Comparison of ENCODE assay signal across 17 cellular contexts in the genomic region with DNA sequence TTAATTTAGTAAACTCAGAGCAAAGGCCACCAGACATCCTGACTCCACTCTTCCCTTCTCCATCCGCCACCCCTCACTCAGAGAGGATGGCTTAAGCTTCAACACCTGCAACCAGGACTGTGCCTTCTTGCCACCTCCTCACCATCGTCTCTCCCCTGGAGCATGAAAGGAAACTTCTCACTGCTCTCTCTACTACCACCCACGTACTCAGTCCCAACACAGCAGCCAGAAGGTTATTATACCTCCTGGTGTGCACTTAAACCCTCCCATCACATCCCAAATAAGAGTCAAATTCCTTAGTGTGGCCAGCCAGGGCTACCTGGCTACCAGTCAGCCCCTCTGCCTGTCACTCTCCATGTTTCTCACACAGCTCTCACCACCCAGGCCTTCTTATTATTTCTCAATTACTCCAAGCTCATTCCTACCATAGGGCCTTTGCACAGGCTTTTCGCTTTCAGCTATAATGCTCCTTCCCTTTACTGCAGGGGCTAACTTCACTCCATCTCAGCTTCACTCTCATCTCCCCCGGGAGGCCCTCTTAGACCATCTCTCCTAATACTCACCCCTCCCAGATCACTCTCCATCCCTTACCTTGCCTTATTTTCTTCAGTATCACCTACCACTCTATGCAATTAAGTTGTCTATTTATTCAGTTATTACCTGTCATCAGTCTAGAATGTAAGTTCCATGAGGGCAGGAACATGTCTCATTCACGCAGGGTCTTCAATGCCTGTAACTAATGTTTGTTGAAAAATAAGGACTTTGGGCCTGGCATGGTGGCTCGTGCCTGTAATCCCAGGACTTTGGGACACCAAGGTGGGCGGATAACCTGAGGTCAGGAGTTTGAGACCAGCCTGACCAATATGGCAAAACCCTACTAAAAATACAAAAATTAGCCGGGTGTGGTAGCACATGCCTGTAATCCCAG.
DNase-seq lines count a peak whose midpoint lies in the region; ATAC-seq and TF ChIP-seq lines count a peak whose summit lies in the region.
"Had no signal": no experiment of that assay in that cellular context is flagged by ENCODE, and none has a peak within 500 bp of the region (broad histone marks: within the 10 kb centered on the region; RNA-seq: fewer than 3 reads in every experiment).

No MANE protein-coding gene starts in this region.

- TF ChIP-seq CTCF in OCI-LY1 (IDR thresholded peaks at IDR 0.05; ENCODE audit: low read length), result no peak
- TF ChIP-seq CTCF in glutamatergic neuron (IDR thresholded peaks at IDR 0.05; ENCODE audit: partially characterized antibody, unreplicated experiment), result no peak
- TF ChIP-seq CTCF in thoracic aorta (IDR thresholded peaks at IDR 0.05), result no peak
- TF ChIP-seq CTCF in spleen (IDR thresholded peaks at IDR 0.05 in 8 of 11, conservative IDR thresholded peaks at IDR 0.05 in 3 of 11), result no peak
- TF ChIP-seq CTCF in body of pancreas (IDR thresholded peaks at IDR 0.05), result no peak

- H3K4me1 ChIP-seq in OCI-LY1 (ENCODE audit: insufficient read depth, low read length, severe bottlenecking) (peaks cover 26% of the 10 kb centered on the region), thoracic aorta (ENCODE audit: control insufficient read depth in 1 of 2, low read depth in 2 of 2) (peaks cover 15 to 32% of the 10 kb centered on the region in 2 donors), spleen (peaks cover 6 to 30% (median 18%) of the 10 kb centered on the region in 6 donors), body of pancreas (peaks cover 18% of the 10 kb centered on the region)

- H3K27ac ChIP-seq in OCI-LY1 (ENCODE audit: low read depth, low read length, poor library complexity, severe bottlenecking) (peak overlapping the region; percentile 42), thoracic aorta (peak overlapping the region; percentile 22 to 93), spleen (no peak overlapping the region), body of pancreas (no peak overlapping the region)
- H3K27ac ChIP-seq: left lung, RWPE1 had no signal

- H3K36me3 ChIP-seq in OCI-LY1 (ENCODE audit: insufficient read depth, low read length) (no peaks in the 10 kb centered on the region), thoracic aorta (no peaks in the 10 kb centered on the region), spleen (no peaks in the 10 kb centered on the region), body of pancreas (replicated peaks in 1 of 2; ENCODE audit: insufficient read depth in 1 of 2, low read depth in 2 of 2) (no peaks in the 10 kb centered on the region)
- H3K36me3 ChIP-seq: left lung, right atrium auricular region had no signal

- no peaks in the 10 kb centered on the region for H3F3A ChIP-seq in OCI-LY1 (ENCODE audit: insufficient read depth, low read length)

- H3K9me3 ChIP-seq in OCI-LY1 (ENCODE audit: low read length) (no peaks in the 10 kb centered on the region), thoracic aorta (no peaks in the 10 kb centered on the region), spleen (no peaks in the 10 kb centered on the region), body of pancreas (no peaks in the 10 kb centered on the region)
- H3K9me3 ChIP-seq: left lung, right atrium auricular region had no signal

- H3K27ac Mint-ChIP-seq in activated naive CD4-positive, alpha-beta T cell treated with anti-CD3 and anti-CD28 coated beads for 36 hours, result peak overlapping the region; percentile 51
- peak overlapping the region; percentile 56 for H3K27ac Mint-ChIP-seq in glutamatergic neuron (ENCODE audit: unreplicated experiment)

- no peak overlapping the region for H2AFZ ChIP-seq in OCI-LY1 (ENCODE audit: low read length)

- H3K27me3 ChIP-seq in OCI-LY1 (ENCODE audit: insufficient read depth, low read length), result no peaks in the 10 kb centered on the region
- H3K27me3 ChIP-seq in thoracic aorta (replicated peaks; ENCODE audit: insufficient read depth), result no peaks in the 10 kb centered on the region
- H3K27me3 ChIP-seq in spleen (replicated peaks in 1 of 7), result no peaks in the 10 kb centered on the region
- no peaks in the 10 kb centered on the region for H3K27me3 ChIP-seq in body of pancreas
- H3K27me3 ChIP-seq: left lung, right atrium auricular region had no signal

- CTCF ChIA-PET in activated naive CD4-positive, alpha-beta T cell treated with anti-CD3 and anti-CD28 coated beads for 36 hours (lab: Charles Lee), result no interaction called here

- no peak overlapping the region for H3K4me3 Mint-ChIP-seq in activated naive CD4-positive, alpha-beta T cell treated with anti-CD3 and anti-CD28 coated beads for 36 hours
- H3K4me3 Mint-ChIP-seq in glutamatergic neuron (ENCODE audit: unreplicated experiment), result no peak overlapping the region
- H3K4me3 Mint-ChIP-seq: T-cell had no signal

- intact Hi-C loops in activated naive CD4-positive, alpha-beta T cell treated with anti-CD3 and anti-CD28 coated beads for 36 hours (cut with micrococcal nuclease), result no loop called here
- intact Hi-C loops in spleen (cut with DNase I; ENCODE audit: low total_unique reads), result no loop called here
- intact Hi-C loops in body of pancreas (cut with DNase I), result no loop called here

- no peak overlapping the region for H3K9ac ChIP-seq in OCI-LY1 (ENCODE audit: low read length)

- no peaks in the 10 kb centered on the region for H3K79me2 ChIP-seq in OCI-LY1 (ENCODE audit: insufficient read depth, low read length)

- WGBS in spleen, 5 donors, result 83 to 91% (median 84%) methylated on average over 9 of the region's 9 CpGs
- 90 to 98% methylated on average over 9 of the region's 9 CpGs for WGBS in body of pancreas, 2 donors

- no peaks in the 10 kb centered on the region for H3K9me2 ChIP-seq in OCI-LY1 (ENCODE audit: low read depth, low read length)

- ATAC-seq in thoracic aorta (ENCODE audit: insufficient number of reproducible peaks, low FRiP score, low read depth) (no peak), HG03108 (IDR thresholded peaks at IDR 0.05; ENCODE audit: unreplicated experiment) (no peak), body of pancreas (no peak)
- ATAC-seq: left lung, T-cell had no signal

- DNase-seq in activated naive CD4-positive, alpha-beta T cell treated with anti-CD3 and anti-CD28 coated beads for 36 hours, result no peak
- DNase-seq in activated naive CD4-positive, alpha-beta T cell treated with Interleukin-2 at 50 U/mL for 16 hours, result no peak
- DNase-seq in glutamatergic neuron, result no peak
- no peak for DNase-seq in thoracic aorta (ENCODE audit: low spot score)
- no peak for DNase-seq in spleen
- DNase-seq in body of pancreas, result no peak
- DNase-seq: activated CD4-positive, CD25-positive, alpha-beta regulatory T cell treated with anti-CD3 and anti-CD28 coated beads, Interleukin-2, amount 50 U/mL, for 72 hours; Calu3; left lung; NCI-H187; NCI-H526 treated with DMSO at 0.1 percent for 48 hours; stimulated activated CD4-positive, alpha-beta T cell treated with anti-CD3 and anti-CD28 coated beads, Interleukin-2, amount 100 ng/mL, for 48 hours; T-cell had no signal

- peaks cover 55% of the 10 kb centered on the region for H3K4me1 Mint-ChIP-seq in activated naive CD4-positive, alpha-beta T cell treated with anti-CD3 and anti-CD28 coated beads for 36 hours (ENCODE audit: low read depth)
- peaks cover 3% of the 10 kb centered on the region for H3K4me1 Mint-ChIP-seq in glutamatergic neuron (ENCODE audit: low read depth, unreplicated experiment)

- peaks cover 5% of the 10 kb centered on the region for H3K9me3 Mint-ChIP-seq in activated naive CD4-positive, alpha-beta T cell treated with anti-CD3 and anti-CD28 coated beads for 36 hours
- peaks cover 3% of the 10 kb centered on the region for H3K9me3 Mint-ChIP-seq in glutamatergic neuron (ENCODE audit: unreplicated experiment)
- H3K9me3 Mint-ChIP-seq: T-cell had no signal

- H4K20me1 ChIP-seq in OCI-LY1 (ENCODE audit: insufficient read depth, low read length), result no peaks in the 10 kb centered on the region

- no peaks in the 10 kb centered on the region for H3K27me3 Mint-ChIP-seq in activated naive CD4-positive, alpha-beta T cell treated with anti-CD3 and anti-CD28 coated beads for 36 hours (ENCODE audit: low read depth)
- H3K27me3 Mint-ChIP-seq in glutamatergic neuron (ENCODE audit: unreplicated experiment), result peaks cover 8% of the 10 kb centered on the region
- H3K27me3 Mint-ChIP-seq: T-cell had no signal

- H3K4me3 ChIP-seq in OCI-LY1 (ENCODE audit: low read depth, low read length, poor library complexity, severe bottlenecking) (no peak overlapping the region), thoracic aorta (no peak overlapping the region), spleen (no peak overlapping the region), body of pancreas (no peak overlapping the region)
- H3K4me3 ChIP-seq: left lung, right atrium auricular region had no signal

- H3K36me3 Mint-ChIP-seq in activated naive CD4-positive, alpha-beta T cell treated with anti-CD3 and anti-CD28 coated beads for 36 hours (ENCODE audit: low read depth), result no peaks in the 10 kb centered on the region
- H3K36me3 Mint-ChIP-seq in glutamatergic neuron (ENCODE audit: unreplicated experiment), result peaks cover 7% of the 10 kb centered on the region
- H3K36me3 Mint-ChIP-seq: T-cell had no signal

- TF ChIP-seq POLR2A in spleen (IDR thresholded peaks at IDR 0.05) (no peak), body of pancreas (IDR thresholded peaks at IDR 0.05) (no peak)

- no peak overlapping the region for H3K4me2 ChIP-seq in OCI-LY1 (ENCODE audit: low read length)

Comparison
In these comparisons a context has a peak if more than half of its experiments do, and no peak if none do; other contexts are left out.
1. H3K27ac ChIP-seq: peak in OCI-LY1 (single experiment) and thoracic aorta (2 of 2); none in spleen (0 of 8) and body of pancreas (0 of 4).